ENCODE assay signal across 8 cellular contexts in the genomic region with DNA sequence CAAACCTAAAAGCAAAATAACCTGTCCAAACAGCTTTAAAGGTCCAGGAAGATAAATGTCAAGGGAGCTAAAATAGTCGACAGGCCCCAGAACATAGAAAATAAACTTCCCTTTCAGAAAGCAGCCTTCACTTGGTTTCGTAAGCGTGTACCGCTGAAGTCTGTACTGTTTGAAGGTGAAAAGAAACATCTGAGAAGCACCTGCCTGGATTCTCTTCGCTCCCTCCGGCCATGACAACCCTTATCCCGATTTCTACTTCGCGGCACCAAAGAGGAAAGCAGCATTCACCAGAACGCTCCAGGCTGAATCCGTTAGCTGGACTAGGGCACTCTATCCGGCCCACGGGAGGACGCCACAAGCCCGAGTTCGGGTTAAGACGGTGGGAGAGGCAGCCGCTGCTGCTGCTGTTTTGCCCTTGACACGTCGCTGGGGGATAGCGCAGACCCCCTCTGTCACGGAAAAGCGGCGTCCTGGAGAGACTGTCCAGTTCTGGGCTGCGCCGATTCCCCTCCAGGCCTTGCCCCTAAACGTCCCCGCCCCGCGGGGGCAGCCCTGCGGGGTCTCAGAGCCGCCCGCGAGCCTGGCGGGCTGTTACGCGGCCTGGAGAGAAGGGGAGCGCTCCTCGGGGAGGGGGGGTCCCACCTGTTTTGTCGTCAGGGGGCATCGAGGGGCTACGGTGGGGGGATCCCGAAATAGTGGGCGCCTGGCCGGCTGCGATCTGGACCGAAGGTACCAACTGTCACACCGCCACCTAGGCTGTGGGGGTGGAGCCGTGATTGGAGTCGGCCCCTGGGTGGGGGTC. TPM values are rescaled to one million over a fixed set of nuclear protein-coding genes. Genes with fewer than 3 reads are reported as not detected.
DNase-seq lines count a peak whose midpoint lies in the region; ATAC-seq and TF ChIP-seq lines count a peak whose summit lies in the region.

No MANE protein-coding gene starts in this region.

- peak overlapping the region; percentile 87 for H3K4me3 ChIP-seq in HUES6 (ENCODE audit: low read depth, low read length)
- peak overlapping the region; percentile 100 for H3K4me3 ChIP-seq in coronary artery

- POLR2A ChIA-PET in activated B cell treated with CpG ODN at 0.5 μM for 24 hours (lab: Charles Lee), result interaction anchor here (0.6 to 4.5 kb wide), 10 partner anchors 14 to 362 kb away, joined by 3 to 37 read pairs (median 4); no protein-coding TSS in a partner anchor

- H3K27me3 ChIP-seq in HUES6 (ENCODE audit: control insufficient read depth, insufficient read depth, low read length), result peaks cover 3% of the 10 kb centered on the region

- no peaks in the 10 kb centered on the region for H3K9me3 ChIP-seq in HUES6 (ENCODE audit: control insufficient read depth, insufficient read depth, low read depth, low read length)

- H3K9ac ChIP-seq in HUES6 (ENCODE audit: low read length), result peak overlapping the region; percentile 37

- TF ChIP-seq CTCF in C4-2B (conservative IDR thresholded peaks at IDR 0.05) (no peak), activated B cell treated with CpG ODN at 0.5 μM for 24 hours (IDR thresholded peaks at IDR 0.05) (no peak), coronary artery (IDR thresholded peaks at IDR 0.05) (no peak)

- CTCF ChIA-PET in activated B cell treated with CpG ODN at 0.5 μM for 24 hours (lab: Charles Lee), result interaction anchor here (1.1 to 2.4 kb wide), 3 partner anchors 29 to 255 kb away, joined by 3 to 9 read pairs (median 5); no protein-coding TSS in a partner anchor

- peak overlapping the region; percentile 95 for H3K27ac ChIP-seq in C4-2B
- no peak overlapping the region for H3K27ac ChIP-seq in HUES6 (ENCODE audit: low read depth, low read length)
- peak overlapping the region; percentile 98 to 99 for H3K27ac ChIP-seq in coronary artery

- H3K4me1 Mint-ChIP-seq in activated B cell treated with CpG ODN at 0.5 μM for 24 hours, result peaks cover 51% of the 10 kb centered on the region

- DNase-seq in activated B cell treated with CpG ODN at 0.5 μM for 24 hours, result no peak
- DNase-seq in coronary artery (ENCODE audit: low spot score), result peak; percentile 86
- peak; percentile 56 to 65 for DNase-seq in left colon
- peak; percentile 35 for DNase-seq in stimulated activated CD4-positive, alpha-beta T cell treated with anti-CD3 and anti-CD28 coated beads, Interleukin-4, amount 100 ng/mL, for 1 hour

- H3K36me3 ChIP-seq in HUES6 (ENCODE audit: control insufficient read depth, insufficient read depth, low read length), result no peaks in the 10 kb centered on the region

- peaks cover 9% of the 10 kb centered on the region for H3K36me3 Mint-ChIP-seq in activated B cell treated with CpG ODN at 0.5 μM for 24 hours (ENCODE audit: low read depth)

- no peaks in the 10 kb centered on the region for H3K9me3 Mint-ChIP-seq in activated B cell treated with CpG ODN at 0.5 μM for 24 hours

- H3K4me3 Mint-ChIP-seq in activated B cell treated with CpG ODN at 0.5 μM for 24 hours, result peak overlapping the region; percentile 95

- ATAC-seq in activated B cell treated with CpG ODN at 0.5 μM for 24 hours (ENCODE audit: low read depth), result no peak
- ATAC-seq in left colon, result no peak
- no peak for ATAC-seq in GM21381 (IDR thresholded peaks at IDR 0.05; ENCODE audit: unreplicated experiment)
- ATAC-seq in HG02642 (IDR thresholded peaks at IDR 0.05; ENCODE audit: poor library complexity, unreplicated experiment), result no peak

- H3K27me3 Mint-ChIP-seq in activated B cell treated with CpG ODN at 0.5 μM for 24 hours, result no peaks in the 10 kb centered on the region

- intact Hi-C loops in activated B cell treated with CpG ODN at 0.5 μM for 24 hours (cut with micrococcal nuclease), result loop anchor here (1.0 to 5.0 kb wide), 3 partner anchors 18 to 345 kb away; no protein-coding TSS in a partner anchor
- intact Hi-C loops in left colon (cut with DNase I, micrococcal nuclease), result loop anchor here in 1 of 2 donors (5.0 to 10.0 kb wide), 2 partner anchors 60 to 198 kb away; no protein-coding TSS in a partner anchor

- peaks cover 47% of the 10 kb centered on the region for H3K4me1 ChIP-seq in HUES6 (ENCODE audit: control insufficient read depth, insufficient read depth, low read length)

- peak overlapping the region; percentile 96 for H3K27ac Mint-ChIP-seq in activated B cell treated with CpG ODN at 0.5 μM for 24 hours

RNA-seq across cellular contexts. Expression of gene SGMS1, which starts 1.1 kb away (rescaled TPM):
- 25.8 and 27.5 TPM in 2 replicates for total RNA-seq in activated B cell treated with CpG ODN at 0.5 μM for 24 hours
- 10 to 100 TPM; 17.8 to 20.8 TPM for total RNA-seq in left colon
